12 cellular contexts compared by ENCODE assay signal in the genomic region with DNA sequence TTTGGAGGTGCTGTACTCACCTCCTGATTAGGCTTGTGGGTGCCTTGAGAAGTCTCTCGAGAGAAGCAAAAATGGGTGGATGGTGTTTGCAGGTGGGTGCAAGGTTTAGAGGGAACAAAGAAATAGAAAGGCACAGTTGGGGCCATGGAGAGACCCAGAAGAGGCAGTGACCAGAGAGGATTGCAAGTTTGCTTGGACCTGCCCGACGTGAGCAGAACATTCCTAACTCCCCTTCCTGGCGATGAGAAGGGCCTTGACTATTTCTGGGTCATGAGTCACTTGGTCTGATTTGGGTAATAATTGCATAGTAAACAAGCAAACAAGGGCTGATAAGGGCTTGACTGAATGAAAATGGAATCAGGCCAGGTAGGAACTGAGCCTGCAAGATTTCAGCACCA. TPM values are rescaled to one million over a fixed set of nuclear protein-coding genes. Genes with fewer than 3 reads are reported as not detected.
A peak's percentile ranks its signal among the peaks of the same experiment; 100 is the strongest.
DNase-seq lines count a peak whose midpoint lies in the region; ATAC-seq and TF ChIP-seq lines count a peak whose summit lies in the region.
"Had no signal": no experiment of that assay in that cellular context is flagged by ENCODE, and none has a peak within 500 bp of the region (broad histone marks: within the 10 kb centered on the region; RNA-seq: fewer than 3 reads in every experiment).

No MANE protein-coding gene starts in this region.

- H3K4me1 ChIP-seq in IMR-90 (ENCODE audit: control insufficient read depth, insufficient read depth, low read length) (no peaks in the 10 kb centered on the region; the same call in 1 of the 2 replicates), body of pancreas (peaks cover 45% of the 10 kb centered on the region), lower lobe of right lung (peaks cover 26% of the 10 kb centered on the region), neuronal stem cell (ENCODE audit: control insufficient read depth in 2 of 2, insufficient read depth in 1 of 2, low read depth in 1 of 2, low read length in 2 of 2) (no peaks in the 10 kb centered on the region)

- no peaks in the 10 kb centered on the region for H3K9me3 Mint-ChIP-seq in CD4-positive, alpha-beta T cell

- TF ChIP-seq POLR2A in IMR-90 (IDR thresholded peaks at IDR 0.05; ENCODE audit: low read depth, low read length) (no peak), body of pancreas (IDR thresholded peaks at IDR 0.05) (peak in 2 of 3 donors; percentile 23 to 45)

- peaks cover 9% of the 10 kb centered on the region for H3K4me1 Mint-ChIP-seq in CD4-positive, alpha-beta T cell (ENCODE audit: low read depth)

- H3K9ac ChIP-seq in IMR-90 (ENCODE audit: low read depth, low read length) = no peak overlapping the region
- H3K9ac ChIP-seq in neuronal stem cell (ENCODE audit: low read depth, low read length, poor library complexity) = no peak overlapping the region

- CTCF ChIA-PET in CD4-positive, alpha-beta T cell (lab: Charles Lee) = no interaction called here
- CTCF ChIA-PET in IMR-90 (lab: Yijun Ruan, JAX) = no interaction called here

- H3K18ac ChIP-seq in IMR-90 (ENCODE audit: low read depth, low read length) (no peak overlapping the region), neuronal stem cell (ENCODE audit: low read length) (no peak overlapping the region)

- H3K27ac ChIP-seq in CD4-positive, alpha-beta T cell (ENCODE audit: low read depth, low read length) = no peak overlapping the region
- H3K27ac ChIP-seq in IMR-90 (ENCODE audit: insufficient read depth, low read length) = no peak overlapping the region
- H3K27ac ChIP-seq in body of pancreas = peak overlapping the region; percentile 73 to 87 (median 76)
- H3K27ac ChIP-seq in lower lobe of right lung = peak overlapping the region; percentile 82
- no peak overlapping the region for H3K27ac ChIP-seq in neuronal stem cell (replicated peaks; ENCODE audit: low read length)

- no peak overlapping the region for H2BK12ac ChIP-seq in neuronal stem cell (ENCODE audit: low read length)

- no peaks in the 10 kb centered on the region for H3K9me3 ChIP-seq in CD4-positive, alpha-beta T cell (ENCODE audit: control insufficient read depth, low read length)
- H3K9me3 ChIP-seq in IMR-90 (ENCODE audit: control insufficient read depth, insufficient read depth, low read length) = no peaks in the 10 kb centered on the region
- H3K9me3 ChIP-seq in body of pancreas = no peaks in the 10 kb centered on the region
- H3K9me3 ChIP-seq in lower lobe of right lung = no peaks in the 10 kb centered on the region
- no peaks in the 10 kb centered on the region for H3K9me3 ChIP-seq in neuronal stem cell (replicated peaks in 1 of 2; ENCODE audit: control insufficient read depth in 2 of 2, insufficient read depth in 1 of 2, low read depth in 1 of 2, low read length in 2 of 2)

- no peak overlapping the region for H2AK5ac ChIP-seq in IMR-90 (ENCODE audit: low read depth, low read length)
- H2AK5ac ChIP-seq in neuronal stem cell (ENCODE audit: low read depth, low read length) = no peak overlapping the region

- H3K4me3 ChIP-seq in IMR-90 (ENCODE audit: insufficient read depth, low read depth, low read length) (no peak overlapping the region), body of pancreas (no peak overlapping the region), lower lobe of right lung (peak overlapping the region; percentile 3), neuronal stem cell (ENCODE audit: low read length in 2 of 2) (no peak overlapping the region)
- H3K4me3 ChIP-seq: dorsolateral prefrontal cortex had no signal

- no peaks in the 10 kb centered on the region for H4K20me1 ChIP-seq in IMR-90 (ENCODE audit: insufficient read depth, low read length)

- H4K8ac ChIP-seq in IMR-90 (ENCODE audit: low read depth in 2 of 2, low read length in 2 of 2) (no peak overlapping the region), neuronal stem cell (ENCODE audit: low read depth, low read length) (no peak overlapping the region)

- H2BK15ac ChIP-seq in IMR-90 (ENCODE audit: low read depth, low read length) (no peak overlapping the region), neuronal stem cell (ENCODE audit: low read length) (no peak overlapping the region)

- H3K56ac ChIP-seq in IMR-90 (ENCODE audit: extremely low read depth, insufficient read depth, low read length) = no peak overlapping the region

- H3K23ac ChIP-seq in IMR-90 (ENCODE audit: low read depth, low read length) = no peak overlapping the region
- H3K23ac ChIP-seq in neuronal stem cell (ENCODE audit: low read depth, low read length, poor library complexity) = no peak overlapping the region

- no peak overlapping the region for H4K5ac ChIP-seq in IMR-90 (ENCODE audit: low read depth, low read length)

- no peaks in the 10 kb centered on the region for H3K36me3 Mint-ChIP-seq in CD4-positive, alpha-beta T cell (ENCODE audit: low read depth)

- POLR2A ChIA-PET in CD4-positive, alpha-beta T cell (lab: Charles Lee) = no interaction called here
- POLR2A ChIA-PET in IMR-90 (lab: Charles Lee; ENCODE audit: unreplicated experiment) = no interaction called here

- in situ Hi-C loops in IMR-90 (cut with MboI; ENCODE audit: low sequenced_read_pairs) = no loop called here

- H2AFZ ChIP-seq in IMR-90 (replicated peaks; ENCODE audit: low read length, poor library complexity) (no peak overlapping the region), neuronal stem cell (ENCODE audit: low read length) (no peak overlapping the region)

- H3K9me1 ChIP-seq in IMR-90 (ENCODE audit: insufficient read depth, low read length) = peaks cover 8% of the 10 kb centered on the region; the same call in 1 of the 2 replicates

- H3K79me1 ChIP-seq in IMR-90 (ENCODE audit: low read depth in 1 of 2, low read length in 2 of 2) (no peaks in the 10 kb centered on the region), neuronal stem cell (ENCODE audit: low read depth, low read length) (no peaks in the 10 kb centered on the region)

- ATAC-seq in CD4-positive, alpha-beta T cell (ENCODE audit: poor library complexity) = no peak
- no peak; the same call in 1 of the 2 replicates for ATAC-seq in IMR-90 (ENCODE audit: low read depth)
- peak; percentile 89 for ATAC-seq in body of pancreas
- peak; percentile 89 to 95 for ATAC-seq in lower lobe of right lung
- no peak for ATAC-seq in GM19467 (IDR thresholded peaks at IDR 0.05; ENCODE audit: unreplicated experiment)
- no peak for ATAC-seq in GM18867 (IDR thresholded peaks at IDR 0.05; ENCODE audit: unreplicated experiment)

- no peaks in the 10 kb centered on the region for H3K27me3 ChIP-seq in CD4-positive, alpha-beta T cell (ENCODE audit: control insufficient read depth, insufficient read depth, low read length)
- H3K27me3 ChIP-seq in IMR-90 (ENCODE audit: control insufficient read depth, insufficient read depth, low read length) (peaks cover 13% of the 10 kb centered on the region), body of pancreas (no peaks in the 10 kb centered on the region), lower lobe of right lung (ENCODE audit: low read depth) (no peaks in the 10 kb centered on the region), neuronal stem cell (ENCODE audit: control insufficient read depth in 3 of 3, insufficient read depth in 3 of 3, low read depth in 1 of 3, low read length in 3 of 3) (peaks cover 0 to 22% (median 2%) of the 10 kb centered on the region in 3 experiments)
- H3K27me3 ChIP-seq: dorsolateral prefrontal cortex had no signal

- H2BK120ac ChIP-seq in IMR-90 (ENCODE audit: low read depth, low read length) (no peak overlapping the region), neuronal stem cell (ENCODE audit: low read depth, low read length) (no peak overlapping the region)

- 80% methylated on average over 1 of the region's 4 CpGs; no CpG with 5 or more reads in 1 of the 2 experiments for WGBS in IMR-90 (ENCODE audit: extremely low coverage in 2 of 2, insufficient read length in 1 of 2), 2 experiments
- WGBS in body of pancreas, 2 donors = 4 to 13% methylated on average over 4 of the region's 4 CpGs
- WGBS in neuronal stem cell (ENCODE audit: extremely low coverage in 2 of 2, insufficient read length in 2 of 2, insufficient replicate concordance in 1 of 2), 2 donors = no CpG with 5 or more reads among the region's 4 CpGs

- H3K27ac Mint-ChIP-seq in CD4-positive, alpha-beta T cell = peak overlapping the region; percentile 40

- dilution Hi-C loops in IMR-90 (cut with HindIII; ENCODE audit: low sequenced_read_pairs, unreplicated experiment) = no loop called here

- no peak overlapping the region for H2BK20ac ChIP-seq in IMR-90 (ENCODE audit: low read depth, low read length)

- no TSS peak for BruUV-seq in IMR-90 (replicated peaks; lab: Mats Ljungman, UMichigan)

- no peaks in the 10 kb centered on the region for H3K27me3 Mint-ChIP-seq in CD4-positive, alpha-beta T cell

- H3K4me3 Mint-ChIP-seq in CD4-positive, alpha-beta T cell = no peak overlapping the region

- H3K36me3 ChIP-seq in IMR-90 (ENCODE audit: control insufficient read depth, insufficient read depth, low read length) = no peaks in the 10 kb centered on the region
- H3K36me3 ChIP-seq in body of pancreas (replicated peaks in 1 of 2; ENCODE audit: insufficient read depth in 1 of 2, low read depth in 2 of 2) = no peaks in the 10 kb centered on the region
- no peaks in the 10 kb centered on the region for H3K36me3 ChIP-seq in lower lobe of right lung
- H3K36me3 ChIP-seq in neuronal stem cell (replicated peaks in 1 of 2; ENCODE audit: control insufficient read depth in 2 of 2, insufficient read depth in 2 of 2, low read length in 2 of 2) = no peaks in the 10 kb centered on the region

- H2AK9ac ChIP-seq in IMR-90 (replicated peaks; ENCODE audit: low read depth, low read length, poor library complexity) = no peak overlapping the region

- no peak for TF ChIP-seq CTCF in CD4-positive, alpha-beta T cell (IDR thresholded peaks at IDR 0.05)
- TF ChIP-seq CTCF in IMR-90 (conservative IDR thresholded peaks at IDR 0.05; ENCODE audit: low read depth, low read length) (no peak), body of pancreas (IDR thresholded peaks at IDR 0.05) (no peak), lower lobe of right lung (IDR thresholded peaks at IDR 0.05) (no peak)

- no peak overlapping the region for H2BK5ac ChIP-seq in IMR-90 (ENCODE audit: low read depth, low read length, poor library complexity, severe bottlenecking)
- no peak overlapping the region for H2BK5ac ChIP-seq in neuronal stem cell (ENCODE audit: low read length)

- H4K91ac ChIP-seq in IMR-90 (ENCODE audit: insufficient read depth, low read depth, low read length) (no peak overlapping the region), neuronal stem cell (ENCODE audit: low read depth, low read length, poor library complexity) (no peak overlapping the region)

- no peak overlapping the region for H3K4ac ChIP-seq in IMR-90 (ENCODE audit: low read depth, low read length)
- no peak overlapping the region for H3K4ac ChIP-seq in neuronal stem cell (ENCODE audit: low read length)

- no peak for TF ChIP-seq RAD21 in IMR-90 (IDR thresholded peaks at IDR 0.05; ENCODE audit: low read length)

- H3K4me2 ChIP-seq in IMR-90 (ENCODE audit: low read depth, low read length) (no peak overlapping the region), neuronal stem cell (ENCODE audit: insufficient read depth, low read length, poor library complexity, severe bottlenecking) (no peak overlapping the region)

- DNase-seq in CD4-positive, alpha-beta T cell = no peak
- DNase-seq in IMR-90 (peak; percentile 47), body of pancreas (peak; percentile 56 to 84 (median 71)), lower lobe of right lung (no peak), neuronal stem cell (ENCODE audit: low spot score) (no peak), cerebellar nuclear complex (lab: John Stamatoyannopoulos, UW) (no peak)
- DNase-seq: DND-41; dorsolateral prefrontal cortex; NCI-H1092; stimulated activated CD4-positive, alpha-beta T cell treated with anti-CD3 and anti-CD28 coated beads, Interleukin-15, amount 100 ng/mL, for 24 hours had no signal

- H3K14ac ChIP-seq in IMR-90 (replicated peaks; ENCODE audit: low read depth, low read length) (no peak overlapping the region), neuronal stem cell (ENCODE audit: low read length) (no peak overlapping the region)

- intact Hi-C loops in CD4-positive, alpha-beta T cell (cut with DNase I, micrococcal nuclease) = no loop called here
- intact Hi-C loops in IMR-90 (cut with micrococcal nuclease) = loop anchor here (1.0 kb wide), 1 partner anchor 36 kb away; no protein-coding TSS in a partner anchor
- intact Hi-C loops in body of pancreas (cut with DNase I) = no loop called here
- intact Hi-C loops in lower lobe of right lung (cut with DNase I) = no loop called here

RNA-seq across cellular contexts. Expression of a gene that starts 7.0 kb away (rescaled TPM):
- 10 to 100 TPM; 11.1 to 11.4 TPM for total RNA-seq in CD4-positive, alpha-beta T cell
- total RNA-seq in IMR-90 (2012; rRNA removed) (5.6 and 11.7 TPM in 2 replicates), body of pancreas (100 to 1,000 TPM; 107 to 145 TPM), lower lobe of right lung (724 TPM)
- polyA plus RNA-seq in IMR-90 (2012; rRNA removed) = 13.9 and 18.4 TPM in 2 replicates
- polyA plus RNA-seq in IMR-90 (2012; cell fraction: cytosol; rRNA removed) = 7.8 and 8.4 TPM in 2 replicates
- polyA plus RNA-seq in IMR-90 (2012; cell fraction: nucleus; rRNA removed; ENCODE audit: low replicate concordance) = 8.4 and 13.5 TPM in 2 replicates
- polyA plus RNA-seq in neuronal stem cell (2013, experiment 1 of 2) = 7.8 TPM
- polyA plus RNA-seq in neuronal stem cell (2013, experiment 2 of 2) = 8.7 TPM

Comparison
In these comparisons a context has a peak if more than half of its experiments do, and no peak if none do; other contexts are left out.
1. ATAC-seq: peak in body of pancreas (single experiment) and lower lobe of right lung (2 of 2); none in CD4-positive, alpha-beta T cell (single experiment), IMR-90 (single experiment), GM19467 (single experiment) and GM18867 (single experiment).
2. DNase-seq: peak in IMR-90 (single experiment) and body of pancreas (4 of 4); none in CD4-positive, alpha-beta T cell (0 of 10), lower lobe of right lung (single experiment), neuronal stem cell (single experiment) and cerebellar nuclear complex (0 of 2).
3. H3K27ac ChIP-seq: peak in body of pancreas (4 of 4) and lower lobe of right lung (single experiment); none in CD4-positive, alpha-beta T cell (single experiment), IMR-90 (single experiment) and neuronal stem cell (single experiment).